ENCODE assay signal across 1 cellular context in genomic region chr12:127165567-127166392, GRCh38.
TF ChIP-seq lines count a peak whose summit lies in the region.

No MANE protein-coding gene starts in this region.

TF ChIP-seq in HepG2, 621 proteins besides CTCF, POLR2A, EP300 and RAD21 (continued from another document and continues in another):
- TF ChIP-seq ZNF597 (CRISPR knock-in tag; IDR thresholded peaks at IDR 0.05) (no peak), ZNF274 (CRISPR knock-in tag; IDR thresholded peaks at IDR 0.05) (no peak), ZNF138 (CRISPR knock-in tag; IDR thresholded peaks at IDR 0.05; ENCODE audit: low read depth) (no peak), SNAI1 (CRISPR knock-in tag; IDR thresholded peaks at IDR 0.05; ENCODE audit: borderline replicate concordance) (no peak), U2AF1 (optimal IDR thresholded peaks at IDR 0.05; ENCODE audit: low read depth, low read length) (no peak), SALL1 (CRISPR knock-in tag; IDR thresholded peaks at IDR 0.05) (peak; percentile 45; the same call in 1 of the 2 replicates), ZBTB42 (CRISPR knock-in tag; IDR thresholded peaks at IDR 0.05) (no peak), YEATS4 (CRISPR knock-in tag; IDR thresholded peaks at IDR 0.05; ENCODE audit: borderline replicate concordance) (0 out of 2 replicates have a peak, but pooled peaks have one; percentile 26), ZNF354B (CRISPR knock-in tag; IDR thresholded peaks at IDR 0.05) (no peak), RBM22 (optimal IDR thresholded peaks at IDR 0.05; ENCODE audit: low read length) (no peak), ZNF780A (CRISPR knock-in tag; IDR thresholded peaks at IDR 0.05) (no peak), CBFB (CRISPR knock-in tag; IDR thresholded peaks at IDR 0.05) (no peak), GABPA (IDR thresholded peaks at IDR 0.05; ENCODE audit: low read depth, low read length) (0 out of 2 replicates have a peak, but pooled peaks have one; percentile 25), GABPA (CRISPR knock-in tag; IDR thresholded peaks at IDR 0.05; ENCODE audit: low read depth) (0 out of 2 replicates have a peak, but pooled peaks have one; percentile 17), MAX (IDR thresholded peaks at IDR 0.05) (peak; percentile 22; the same call in 1 of the 2 replicates), EZH2 (conservative IDR thresholded peaks at IDR 0.05; ENCODE audit: low read depth, low read length) (no peak), ZZZ3 (CRISPR knock-in tag; IDR thresholded peaks at IDR 0.05; ENCODE audit: borderline replicate concordance) (peak; percentile 52; the same call in 1 of the 2 replicates), RORA (CRISPR knock-in tag; IDR thresholded peaks at IDR 0.05) (no peak), ZNF782 (CRISPR knock-in tag; IDR thresholded peaks at IDR 0.05; ENCODE audit: borderline replicate concordance) (no peak), RXRB (CRISPR knock-in tag; IDR thresholded peaks at IDR 0.05; ENCODE audit: borderline replicate concordance) (peak; percentile 77; the same call in 1 of the 2 replicates), TBP (CRISPR knock-in tag; IDR thresholded peaks at IDR 0.05) (no peak), DR1 (CRISPR knock-in tag; IDR thresholded peaks at IDR 0.05) (no peak), POGZ (CRISPR knock-in tag; IDR thresholded peaks at IDR 0.05) (peak; percentile 53; the same call in 1 of the 2 replicates), ZNF660 (CRISPR knock-in tag; IDR thresholded peaks at IDR 0.05; ENCODE audit: borderline replicate concordance, low read depth) (no peak), MED1 (CRISPR knock-in tag; IDR thresholded peaks at IDR 0.05) (peak; percentile 29; the same call in 1 of the 2 replicates), BCL6 (CRISPR knock-in tag; IDR thresholded peaks at IDR 0.05) (no peak), ETV6 (CRISPR knock-in tag; conservative IDR thresholded peaks at IDR 0.05) (no peak), PAF1 (CRISPR knock-in tag; IDR thresholded peaks at IDR 0.05) (no peak), KLF11 (CRISPR knock-in tag; IDR thresholded peaks at IDR 0.05) (no peak), ZNF263 (CRISPR knock-in tag; IDR thresholded peaks at IDR 0.05) (no peak), ZNF367 (CRISPR knock-in tag; IDR thresholded peaks at IDR 0.05; ENCODE audit: borderline replicate concordance) (no peak), TERF1 (CRISPR knock-in tag; IDR thresholded peaks at IDR 0.05) (no peak), CBX2 (IDR thresholded peaks at IDR 0.05; ENCODE audit: low read depth, low read length) (no peak), CBX2 (CRISPR knock-in tag; IDR thresholded peaks at IDR 0.05; ENCODE audit: low read depth) (no peak), SRSF4 (IDR thresholded peaks at IDR 0.05; ENCODE audit: low read depth, low read length, poor library complexity, severe bottlenecking) (no peak), TBX2 (CRISPR knock-in tag; IDR thresholded peaks at IDR 0.05; ENCODE audit: borderline replicate concordance) (no peak; the same call in 1 of the 2 replicates), ZFY (CRISPR knock-in tag; IDR thresholded peaks at IDR 0.05) (0 out of 2 replicates have a peak, but pooled peaks have one; percentile 13), ATF3 (CRISPR knock-in tag; IDR thresholded peaks at IDR 0.05) (no peak), DNMT1 (CRISPR knock-in tag; IDR thresholded peaks at IDR 0.05) (no peak), GMEB2 (CRISPR knock-in tag; IDR thresholded peaks at IDR 0.05; ENCODE audit: low read depth) (peak; percentile 29; the same call in 1 of the 2 replicates), PCBP1 (IDR thresholded peaks at IDR 0.05; ENCODE audit: borderline replicate concordance, low read depth, low read length) (no peak), MYC (CRISPR knock-in tag; IDR thresholded peaks at IDR 0.05; ENCODE audit: borderline replicate concordance) (no peak), ZNF441 (CRISPR knock-in tag; IDR thresholded peaks at IDR 0.05; ENCODE audit: borderline replicate concordance) (peak; percentile 82; the same call in 1 of the 2 replicates), ATF7 (IDR thresholded peaks at IDR 0.05) (no peak), ATF7 (CRISPR knock-in tag; IDR thresholded peaks at IDR 0.05) (no peak), TRIM22 (IDR thresholded peaks at IDR 0.05) (no peak), ZNF275 (CRISPR knock-in tag; IDR thresholded peaks at IDR 0.05; ENCODE audit: borderline replicate concordance) (no peak), NFKB2 (CRISPR knock-in tag; IDR thresholded peaks at IDR 0.05; ENCODE audit: borderline replicate concordance) (no peak), ETV5 (CRISPR knock-in tag; IDR thresholded peaks at IDR 0.05; ENCODE audit: borderline replicate concordance) (peak; percentile 55; the same call in 1 of the 2 replicates), TBX3 (IDR thresholded peaks at IDR 0.05; ENCODE audit: borderline replicate concordance) (no peak), ZNF572 (CRISPR knock-in tag; IDR thresholded peaks at IDR 0.05) (no peak), ZNF331 (CRISPR knock-in tag; IDR thresholded peaks at IDR 0.05) (no peak), WIZ (CRISPR knock-in tag; IDR thresholded peaks at IDR 0.05) (no peak), ZBTB34 (CRISPR knock-in tag; IDR thresholded peaks at IDR 0.05) (no peak), ADNP (CRISPR knock-in tag; IDR thresholded peaks at IDR 0.05) (no peak), NR0B2 (CRISPR knock-in tag; IDR thresholded peaks at IDR 0.05) (no peak), NR3C1 (CRISPR knock-in tag; IDR thresholded peaks at IDR 0.05) (no peak), SALL2 (CRISPR knock-in tag; IDR thresholded peaks at IDR 0.05) (no peak), PHB2 (IDR thresholded peaks at IDR 0.05; ENCODE audit: partially characterized antibody) (no peak)
- TF ChIP-seq, protein P1, sequence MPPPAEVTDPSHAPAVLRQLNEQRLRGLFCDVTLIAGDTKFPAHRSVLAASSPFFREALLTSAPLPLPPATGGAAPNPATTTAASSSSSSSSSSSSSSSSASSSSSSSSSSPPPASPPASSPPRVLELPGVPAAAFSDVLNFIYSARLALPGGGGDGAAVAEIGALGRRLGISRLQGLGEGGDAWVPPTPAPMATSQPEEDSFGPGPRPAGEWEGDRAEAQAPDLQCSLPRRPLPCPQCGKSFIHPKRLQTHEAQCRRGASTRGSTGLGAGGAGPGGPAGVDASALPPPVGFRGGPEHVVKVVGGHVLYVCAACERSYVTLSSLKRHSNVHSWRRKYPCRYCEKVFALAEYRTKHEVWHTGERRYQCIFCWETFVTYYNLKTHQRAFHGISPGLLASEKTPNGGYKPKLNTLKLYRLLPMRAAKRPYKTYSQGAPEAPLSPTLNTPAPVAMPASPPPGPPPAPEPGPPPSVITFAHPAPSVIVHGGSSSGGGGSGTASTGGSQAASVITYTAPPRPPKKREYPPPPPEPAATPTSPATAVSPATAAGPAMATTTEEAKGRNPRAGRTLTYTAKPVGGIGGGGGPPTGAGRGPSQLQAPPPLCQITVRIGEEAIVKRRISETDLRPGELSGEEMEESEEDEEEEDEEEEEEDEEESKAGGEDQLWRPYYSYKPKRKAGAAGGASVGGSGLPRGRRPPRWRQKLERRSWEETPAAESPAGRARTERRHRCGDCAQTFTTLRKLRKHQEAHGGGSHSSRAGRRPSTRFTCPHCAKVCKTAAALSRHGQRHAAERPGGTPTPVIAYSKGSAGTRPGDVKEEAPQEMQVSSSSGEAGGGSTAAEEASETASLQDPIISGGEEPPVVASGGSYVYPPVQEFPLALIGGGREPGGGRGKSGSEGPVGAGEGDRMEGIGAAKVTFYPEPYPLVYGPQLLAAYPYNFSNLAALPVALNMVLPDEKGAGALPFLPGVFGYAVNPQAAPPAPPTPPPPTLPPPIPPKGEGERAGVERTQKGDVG (CRISPR knock-in tag; IDR thresholded peaks at IDR 0.05; ENCODE audit: borderline replicate concordance), result no peak
- TF ChIP-seq, protein P2, sequence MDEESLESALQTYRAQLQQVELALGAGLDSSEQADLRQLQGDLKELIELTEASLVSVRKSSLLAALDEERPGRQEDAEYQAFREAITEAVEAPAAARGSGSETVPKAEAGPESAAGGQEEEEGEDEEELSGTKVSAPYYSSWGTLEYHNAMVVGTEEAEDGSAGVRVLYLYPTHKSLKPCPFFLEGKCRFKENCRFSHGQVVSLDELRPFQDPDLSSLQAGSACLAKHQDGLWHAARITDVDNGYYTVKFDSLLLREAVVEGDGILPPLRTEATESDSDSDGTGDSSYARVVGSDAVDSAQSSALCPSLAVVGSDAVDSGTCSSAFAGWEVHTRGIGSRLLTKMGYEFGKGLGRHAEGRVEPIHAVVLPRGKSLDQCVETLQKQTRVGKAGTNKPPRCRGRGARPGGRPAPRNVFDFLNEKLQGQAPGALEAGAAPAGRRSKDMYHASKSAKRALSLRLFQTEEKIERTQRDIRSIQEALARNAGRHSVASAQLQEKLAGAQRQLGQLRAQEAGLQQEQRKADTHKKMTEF (CRISPR knock-in tag; IDR thresholded peaks at IDR 0.05), result 0 out of 2 replicates have a peak, but pooled peaks have one; percentile 36
- TF ChIP-seq, protein P3, sequence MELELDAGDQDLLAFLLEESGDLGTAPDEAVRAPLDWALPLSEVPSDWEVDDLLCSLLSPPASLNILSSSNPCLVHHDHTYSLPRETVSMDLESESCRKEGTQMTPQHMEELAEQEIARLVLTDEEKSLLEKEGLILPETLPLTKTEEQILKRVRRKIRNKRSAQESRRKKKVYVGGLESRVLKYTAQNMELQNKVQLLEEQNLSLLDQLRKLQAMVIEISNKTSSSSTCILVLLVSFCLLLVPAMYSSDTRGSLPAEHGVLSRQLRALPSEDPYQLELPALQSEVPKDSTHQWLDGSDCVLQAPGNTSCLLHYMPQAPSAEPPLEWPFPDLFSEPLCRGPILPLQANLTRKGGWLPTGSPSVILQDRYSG (CRISPR knock-in tag; IDR thresholded peaks at IDR 0.05), result no peak
